ENCODE assay signal across 9 cellular contexts in genomic region chr15:71386448-71387236, GRCh38.
DNase-seq lines count a peak whose midpoint lies in the region; ATAC-seq and TF ChIP-seq lines count a peak whose summit lies in the region.
"Had no signal": no experiment of that assay in that cellular context is flagged by ENCODE, and none has a peak within 500 bp of the region (broad histone marks: within the 10 kb centered on the region; RNA-seq: fewer than 3 reads in every experiment).

No MANE protein-coding gene starts in this region.

- in situ Hi-C loops in IMR-90 (cut with MboI; ENCODE audit: low sequenced_read_pairs), result no loop called here
- in situ Hi-C loops in brain microvascular endothelial cell (cut with HindIII; ENCODE audit: low pct_ligation_motif_present, low sequenced_read_pairs), result no loop called here

- peak; percentile 22 for TF ChIP-seq CTCF in AG09309 (IDR thresholded peaks at IDR 0.05; ENCODE audit: control insufficient read depth, insufficient read depth, low read depth, low read length, missing control alignments)
- TF ChIP-seq CTCF in IMR-90 (conservative IDR thresholded peaks at IDR 0.05; ENCODE audit: low read depth, low read length), result peak; percentile 48
- peak; percentile 27 for TF ChIP-seq CTCF in brain microvascular endothelial cell (IDR thresholded peaks at IDR 0.05; ENCODE audit: low read depth, low read length, missing control alignments)
- peak; percentile 46 to 64 (median 52) for TF ChIP-seq CTCF in right lobe of liver (IDR thresholded peaks at IDR 0.05)

- H4K5ac ChIP-seq in IMR-90 (ENCODE audit: low read depth, low read length), result no peak overlapping the region; the same call in 1 of the 2 replicates

- no peaks in the 10 kb centered on the region for H3K27me3 ChIP-seq in IMR-90 (ENCODE audit: control insufficient read depth, insufficient read depth, low read length)
- H3K27me3 ChIP-seq in brain microvascular endothelial cell (replicated peaks), result no peaks in the 10 kb centered on the region
- H3K27me3 ChIP-seq in right lobe of liver, result no peaks in the 10 kb centered on the region

- 0 out of 2 replicates have a peak overlapping the region, but pooled peaks have one; percentile 18 for H4K91ac ChIP-seq in IMR-90 (ENCODE audit: insufficient read depth, low read depth, low read length)

- peak overlapping the region; percentile 86; the same call in 1 of the 2 replicates for H2AK5ac ChIP-seq in IMR-90 (ENCODE audit: low read depth, low read length)

- H2BK15ac ChIP-seq in IMR-90 (ENCODE audit: low read depth, low read length), result 0 out of 3 replicates have a peak overlapping the region, but pooled peaks have one; percentile 36

- peak; percentile 65 for TF ChIP-seq RAD21 in IMR-90 (IDR thresholded peaks at IDR 0.05; ENCODE audit: low read length)

- peak overlapping the region; percentile 17 for H3K14ac ChIP-seq in IMR-90 (replicated peaks; ENCODE audit: low read depth, low read length)

- CTCF ChIA-PET in IMR-90 (lab: Yijun Ruan, JAX), result interaction anchor here (0.6 to 1.6 kb wide), 5 partner anchors 14 to 57 kb away, joined by 4 to 5 read pairs (median 4); no protein-coding TSS in a partner anchor

- H3K27ac ChIP-seq in IMR-90 (ENCODE audit: insufficient read depth, low read length) (no peak overlapping the region), brain microvascular endothelial cell (no peak overlapping the region), right lobe of liver (no peak overlapping the region)

- DNase-seq in AG09309 (ENCODE audit: low read depth) (no peak), IMR-90 (peak; percentile 38), brain microvascular endothelial cell (no peak), right lobe of liver (no peak), A172 (ENCODE audit: low spot score) (no peak), NCI-H774 (lab: John Stamatoyannopoulos, UW) (no peak)
- no peak for DNase-seq in stimulated activated naive CD4-positive, alpha-beta T cell treated with Interleukin-2 at 50 U/mL for 16 hours (lab: John Stamatoyannopoulos, UW)

- intact Hi-C loops in IMR-90 (cut with micrococcal nuclease), result loop anchor here (1.0 to 5.0 kb wide), 3 partner anchors 54 to 414 kb away; no protein-coding TSS in a partner anchor
- intact Hi-C loops in right lobe of liver (cut with DNase I), result loop anchor here in 1 of 2 donors (5.0 kb wide), 1 partner anchor 51 kb away; no protein-coding TSS in a partner anchor

- no peaks in the 10 kb centered on the region for H3K9me3 ChIP-seq in IMR-90 (ENCODE audit: control insufficient read depth, insufficient read depth, low read length)
- H3K9me3 ChIP-seq in right lobe of liver, result no peaks in the 10 kb centered on the region

- BruUV-seq in IMR-90 (replicated peaks; lab: Mats Ljungman, UMichigan), result no TSS peak

- peaks cover 0 to 2% of the 10 kb centered on the region in 2 experiments; a peak in 1 of 4 replicates for H3K79me1 ChIP-seq in IMR-90 (ENCODE audit: low read depth in 1 of 2, low read length in 2 of 2)

- H3K56ac ChIP-seq in IMR-90 (ENCODE audit: extremely low read depth, insufficient read depth, low read length), result peak overlapping the region; percentile 50; the same call in 1 of the 2 replicates

- H3K9me1 ChIP-seq in IMR-90 (ENCODE audit: insufficient read depth, low read length), result no peaks in the 10 kb centered on the region

- no peak overlapping the region for H3K4me2 ChIP-seq in IMR-90 (ENCODE audit: low read depth, low read length)

- ATAC-seq in IMR-90 (ENCODE audit: low read depth), result no peak
- ATAC-seq in right lobe of liver, result peak in 3 of 4 donors; percentile 67 to 80 (median 76)
- ATAC-seq in GM18520 (IDR thresholded peaks at IDR 0.05; ENCODE audit: unreplicated experiment), result no peak
- ATAC-seq: activated T-helper 17 cell treated with anti-CD3 and anti-CD28 coated beads, Interleukin-2, amount 50 U/mL, for 72 hours had no signal

- H2BK5ac ChIP-seq in IMR-90 (ENCODE audit: low read depth, low read length, poor library complexity, severe bottlenecking), result no peak overlapping the region

- POLR2A ChIA-PET in IMR-90 (lab: Charles Lee; ENCODE audit: unreplicated experiment), result no interaction called here

- no peak overlapping the region for H2AFZ ChIP-seq in IMR-90 (replicated peaks; ENCODE audit: low read length, poor library complexity)

- peak overlapping the region; percentile 70 for H2BK120ac ChIP-seq in IMR-90 (ENCODE audit: low read depth, low read length)

- dilution Hi-C loops in IMR-90 (cut with HindIII; ENCODE audit: low sequenced_read_pairs, unreplicated experiment), result no loop called here

- 0 out of 2 replicates have a peak overlapping the region, but pooled peaks have one; percentile 39 for H3K23ac ChIP-seq in IMR-90 (ENCODE audit: low read depth, low read length)

- H3K9ac ChIP-seq in IMR-90 (ENCODE audit: low read depth, low read length), result no peak overlapping the region

- peak overlapping the region in 1 of 2 experiments; percentile 36; a peak in 1 of 4 replicates for H4K8ac ChIP-seq in IMR-90 (ENCODE audit: low read depth in 2 of 2, low read length in 2 of 2)

- 70% methylated on average over 2 of the region's 10 CpGs; no CpG with 5 or more reads in 1 of the 2 experiments for WGBS in IMR-90 (ENCODE audit: extremely low coverage in 2 of 2, insufficient read length in 1 of 2), 2 experiments
- 45% methylated on average over 10 of the region's 10 CpGs for WGBS in right lobe of liver (ENCODE audit: insufficient coverage, low coverage, low lambda C conversion rate, missing lambda C conversion rate)

- peak overlapping the region; percentile 11; the same call in 1 of the 2 replicates for H3K18ac ChIP-seq in IMR-90 (ENCODE audit: low read depth, low read length)

- H2BK20ac ChIP-seq in IMR-90 (ENCODE audit: low read depth, low read length), result peak overlapping the region; percentile 32; the same call in 1 of the 2 replicates

- no peaks in the 10 kb centered on the region for H4K20me1 ChIP-seq in IMR-90 (ENCODE audit: insufficient read depth, low read length)

- H3K4me1 ChIP-seq in IMR-90 (ENCODE audit: control insufficient read depth, insufficient read depth, low read length) (peaks cover 16% of the 10 kb centered on the region), right lobe of liver (peaks cover 0 to 15% (median 2%) of the 10 kb centered on the region in 4 donors)

- H3K4me3 ChIP-seq in AG09309 (ENCODE audit: control insufficient read depth, low read depth, low read length) (no peak overlapping the region), IMR-90 (ENCODE audit: insufficient read depth, low read depth, low read length) (no peak overlapping the region), brain microvascular endothelial cell (ENCODE audit: low read depth, low read length) (no peak overlapping the region), right lobe of liver (no peak overlapping the region)

- TF ChIP-seq POLR2A in IMR-90 (IDR thresholded peaks at IDR 0.05; ENCODE audit: low read depth, low read length) (no peak), right lobe of liver (IDR thresholded peaks at IDR 0.05) (no peak)

- H2AK9ac ChIP-seq in IMR-90 (replicated peaks; ENCODE audit: low read depth, low read length, poor library complexity), result no peak overlapping the region

- H3K36me3 ChIP-seq in IMR-90 (ENCODE audit: control insufficient read depth, insufficient read depth, low read length), result no peaks in the 10 kb centered on the region
- no peaks in the 10 kb centered on the region for H3K36me3 ChIP-seq in brain microvascular endothelial cell (replicated peaks)
- H3K36me3 ChIP-seq in right lobe of liver, result no peaks in the 10 kb centered on the region

- peak overlapping the region; percentile 52; the same call in 1 of the 2 replicates for H3K4ac ChIP-seq in IMR-90 (ENCODE audit: low read depth, low read length)

TF ChIP-seq in IMR-90, 13 proteins besides CTCF, POLR2A, EP300 and RAD21:
- TF ChIP-seq CEBPB (IDR thresholded peaks at IDR 0.05; ENCODE audit: low read depth, low read length), result no peak
- no peak for TF ChIP-seq USF2 (IDR thresholded peaks at IDR 0.05; ENCODE audit: low read depth, low read length)
- 0 out of 2 replicates have a peak, but pooled peaks have one; percentile 23 for TF ChIP-seq SMC3 (IDR thresholded peaks at IDR 0.05; ENCODE audit: low read depth, low read length)

Comparison
In these comparisons a context has a peak if more than half of its experiments do, and no peak if none do; other contexts are left out.
1. ATAC-seq: peak in right lobe of liver (3 of 4); none in IMR-90 (single experiment) and GM18520 (single experiment).
2. Peak in every context shown above with its lines, with median percentiles within 50 percentile points of each other: CTCF ChIP-seq.